ENCODE assay signal across 8 cellular contexts in genomic region chr16:73185737-73186136, GRCh38.
"Had no signal": no experiment of that assay in that cellular context is flagged by ENCODE, and none has a peak within 500 bp of the region (broad histone marks: within the 10 kb centered on the region; RNA-seq: fewer than 3 reads in every experiment).

No MANE protein-coding gene starts in this region.

- H3K4me1 Mint-ChIP-seq: IgD-negative memory B cell had no signal

- H3K36me3 Mint-ChIP-seq: IgD-negative memory B cell had no signal

- H3K9me3 Mint-ChIP-seq: IgD-negative memory B cell had no signal

- H3K4me3 Mint-ChIP-seq: IgD-negative memory B cell had no signal

- ATAC-seq: HepG2, K562 had no signal

- DNase-seq: IMR-90, KBM-7, KG1 had no signal

- H3K27ac ChIP-seq: HL-60, KMS-11 had no signal

- H3K27ac Mint-ChIP-seq: IgD-negative memory B cell had no signal

- H3K4me3 ChIP-seq: K562 had no signal
